8 cellular contexts compared by ENCODE assay signal in the genomic region with DNA sequence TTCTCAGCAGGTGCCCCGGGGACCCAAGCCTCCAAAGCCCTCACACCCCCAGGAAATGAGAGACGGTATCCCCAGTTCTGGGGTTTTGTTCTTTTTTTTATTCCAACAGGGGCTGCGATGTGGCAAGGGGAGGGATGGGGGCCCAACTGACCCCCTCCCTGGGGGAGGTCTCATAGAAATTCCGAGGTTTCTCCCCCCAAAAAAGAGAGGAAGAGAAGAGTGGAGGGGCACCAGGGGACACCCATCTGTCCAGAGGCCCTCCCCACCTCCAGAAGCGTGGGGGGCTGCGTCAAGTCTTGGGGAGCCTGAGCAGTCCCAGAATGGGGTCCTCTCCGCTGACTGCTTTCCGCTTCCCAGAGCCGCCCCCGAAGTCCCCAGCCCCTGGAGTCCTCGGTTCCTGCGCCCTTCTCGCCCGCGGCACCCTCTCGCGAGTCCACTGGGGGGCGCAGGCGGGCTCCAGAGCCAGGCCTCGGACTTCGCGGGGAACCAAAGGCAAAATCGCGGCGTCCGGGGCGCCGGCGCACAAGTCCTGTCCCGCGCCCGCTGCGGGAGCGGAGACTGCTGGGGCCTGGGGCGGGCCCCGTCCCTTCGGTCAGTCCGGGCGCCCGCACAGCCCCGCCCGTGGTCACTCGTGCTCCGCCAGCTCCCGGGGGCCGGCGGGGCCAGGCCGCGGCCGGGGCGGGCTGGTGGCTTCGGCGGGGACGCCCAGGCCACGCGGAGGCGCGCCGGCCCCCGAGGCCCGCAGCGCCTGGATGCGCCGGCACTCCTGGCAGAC. TPM values are rescaled to one million over a fixed set of nuclear protein-coding genes. Genes with fewer than 3 reads are reported as not detected.
DNase-seq lines count a peak whose midpoint lies in the region; ATAC-seq and TF ChIP-seq lines count a peak whose summit lies in the region.

No MANE protein-coding gene starts in this region.

- peaks cover 90% of the 10 kb centered on the region for H3K27me3 ChIP-seq in cardiac muscle cell

- peaks cover 72% of the 10 kb centered on the region for H3K27me3 Mint-ChIP-seq in activated T-cell treated with anti-CD3 and anti-CD28 coated beads, Interleukin-2, amount 50 U/mL, for 24 hours

- peak; percentile 38 for DNase-seq in NCI-H345 (lab: John Stamatoyannopoulos, UW)
- no peak for DNase-seq in NCI-H345 treated with DMSO at 0.1 percent for 48 hours (lab: John Stamatoyannopoulos, UW; ENCODE audit: unreplicated experiment)
- peak; percentile 65 for DNase-seq in NCI-H2107 (lab: John Stamatoyannopoulos, UW)
- DNase-seq in activated T-cell treated with anti-CD3 and anti-CD28 coated beads, Interleukin-2, amount 50 U/mL, for 24 hours = peak; percentile 60
- peak; percentile 45 to 83 for DNase-seq in cardiac muscle cell (ENCODE audit: low read depth in 1 of 2, low spot score in 1 of 2)
- peak; percentile 72 for DNase-seq in stimulated activated CD4-positive, alpha-beta T cell treated with anti-CD3 and anti-CD28 coated beads, Interleukin-15, amount 100 ng/mL, for 24 hours

- ATAC-seq in HG03095 (IDR thresholded peaks at IDR 0.05; ENCODE audit: unreplicated experiment) = no peak
- no peak for ATAC-seq in HG02840 (IDR thresholded peaks at IDR 0.05; ENCODE audit: low FRiP score, unreplicated experiment)

- H3K27ac Mint-ChIP-seq in activated T-cell treated with anti-CD3 and anti-CD28 coated beads, Interleukin-2, amount 50 U/mL, for 24 hours = no peak overlapping the region

- no peaks in the 10 kb centered on the region for H3K9me3 Mint-ChIP-seq in activated T-cell treated with anti-CD3 and anti-CD28 coated beads, Interleukin-2, amount 50 U/mL, for 24 hours

- no peak overlapping the region for H3K4me3 ChIP-seq in cardiac muscle cell

- H3K4me3 Mint-ChIP-seq in activated T-cell treated with anti-CD3 and anti-CD28 coated beads, Interleukin-2, amount 50 U/mL, for 24 hours = no peak overlapping the region

- no peak overlapping the region for H3K27ac ChIP-seq in cardiac muscle cell

- H3K4me1 ChIP-seq in cardiac muscle cell (ENCODE audit: low read depth) = peaks cover 6% of the 10 kb centered on the region

- TF ChIP-seq CTCF in cardiac muscle cell (IDR thresholded peaks at IDR 0.05; ENCODE audit: low read depth, low read length) = peak; percentile 76

- H3K9me3 ChIP-seq in cardiac muscle cell (ENCODE audit: low read depth) = no peaks in the 10 kb centered on the region

- no peaks in the 10 kb centered on the region for H3K36me3 Mint-ChIP-seq in activated T-cell treated with anti-CD3 and anti-CD28 coated beads, Interleukin-2, amount 50 U/mL, for 24 hours (ENCODE audit: low read depth)

- H3K4me1 Mint-ChIP-seq in activated T-cell treated with anti-CD3 and anti-CD28 coated beads, Interleukin-2, amount 50 U/mL, for 24 hours (ENCODE audit: low read depth) = peaks cover 26% of the 10 kb centered on the region

- H3K36me3 ChIP-seq in cardiac muscle cell = no peaks in the 10 kb centered on the region

RNA-seq across cellular contexts. Expression of gene ATP1A3, which starts 4.4 kb away (rescaled TPM):
- total RNA-seq in cardiac muscle cell = 4.5 and 6.1 TPM in 2 replicates
- 8.1 and 9.9 TPM in 2 replicates for polyA plus RNA-seq in cardiac muscle cell

RNA-seq across cellular contexts. Expression of gene RABAC1, which starts 39.3 kb away (rescaled TPM):
- 151 and 212 TPM in 2 replicates for total RNA-seq in cardiac muscle cell
- 245 and 270 TPM in 2 replicates for polyA plus RNA-seq in cardiac muscle cell
